In genomic region chr20:20181322-20181721, GRCh38 we compare ENCODE assay signal across 14 cellular contexts.
A peak's percentile ranks its signal among the peaks of the same experiment; 100 is the strongest.
DNase-seq lines count a peak whose midpoint lies in the region; ATAC-seq, FAIRE-seq and TF ChIP-seq lines count a peak whose summit lies in the region.
"Had no signal": no experiment of that assay in that cellular context is flagged by ENCODE, and none has a peak within 500 bp of the region (broad histone marks: within the 10 kb centered on the region; RNA-seq: fewer than 3 reads in every experiment).

No MANE protein-coding gene starts in this region.

- POLR2A ChIA-PET in CD8-positive, alpha-beta memory T cell (lab: Charles Lee): no interaction called here
- POLR2A ChIA-PET in HepG2 (lab: Yijun Ruan, JAX): no interaction called here

- in situ Hi-C loops in HepG2 (cut with HindIII; ENCODE audit: extremely low pct_ligation_motif_present, low pct_unique_long_range_greater_than_20kb): no loop called here
- in situ Hi-C loops in ACHN (cut with HindIII; ENCODE audit: low pct_ligation_motif_present, low pct_unique_long_range_greater_than_20kb, low sequenced_read_pairs): no loop called here

- no peak for TF ChIP-seq EP300 in HepG2 (IDR thresholded peaks at IDR 0.05; ENCODE audit: low read depth in 2 of 2, low read length in 2 of 2)
- TF ChIP-seq EP300 in HepG2 (CRISPR knock-in tag; IDR thresholded peaks at IDR 0.05; ENCODE audit: borderline replicate concordance): no peak

- no peak overlapping the region for H3K27ac ChIP-seq in CD8-positive, alpha-beta memory T cell (ENCODE audit: low read depth, low read length)
- H3K27ac ChIP-seq in GM23338 (ENCODE audit: low read depth): no peak overlapping the region
- no peak overlapping the region for H3K27ac ChIP-seq in HepG2 (ENCODE audit: extremely low read length, insufficient read depth, low read length)
- no peak overlapping the region for H3K27ac ChIP-seq in left ventricle myocardium inferior (replicated peaks)
- H3K27ac ChIP-seq: A549, GM23248 had no signal

- WGBS in HepG2 (ENCODE audit: low lambda C conversion rate): 19% methylated on average over 3 of the region's 3 CpGs

- intact Hi-C loops in HepG2 (cut with micrococcal nuclease; ENCODE audit: unreplicated experiment) (no loop called here), left ventricle myocardium inferior (cut with micrococcal nuclease) (no loop called here)

- CTCF ChIA-PET in CD8-positive, alpha-beta memory T cell (lab: Charles Lee): no interaction called here
- CTCF ChIA-PET in HepG2 (lab: Yijun Ruan, JAX; ENCODE audit: low intra/inter-chr PET ratio, low total read pairs): no interaction called here

- H3K79me2 ChIP-seq in GM23338 (replicated peaks; ENCODE audit: insufficient read depth) (no peaks in the 10 kb centered on the region), HepG2 (ENCODE audit: insufficient read depth, low read length) (no peaks in the 10 kb centered on the region)

- TF ChIP-seq POLR2A in HepG2 (IDR thresholded peaks at IDR 0.05; ENCODE audit: insufficient read depth in 1 of 2, low read depth in 2 of 2, low read length in 2 of 2): no peak

- peaks cover 5 to 23% of the 10 kb centered on the region in 2 donors for H3K27me3 Mint-ChIP-seq in CD8-positive, alpha-beta memory T cell
- peaks cover under 1% of the 10 kb centered on the region for H3K27me3 Mint-ChIP-seq in GM23338 (ENCODE audit: insufficient read depth, low read depth, poor library complexity)

- peak overlapping the region in 5 of 7 donors; percentile 49 to 79 (median 61) for H3K4me3 Mint-ChIP-seq in CD8-positive, alpha-beta memory T cell
- H3K4me3 Mint-ChIP-seq in GM23338: no peak overlapping the region
- H3K4me3 Mint-ChIP-seq: CD14-positive monocyte, IgD-negative memory B cell had no signal

- H3K4me1 ChIP-seq in CD8-positive, alpha-beta memory T cell (ENCODE audit: insufficient read depth, low read length): no peaks in the 10 kb centered on the region
- H3K4me1 ChIP-seq in GM23338 (ENCODE audit: insufficient read depth) (peaks cover 3% of the 10 kb centered on the region; the same call in 1 of the 2 replicates), HepG2 (ENCODE audit: insufficient read depth, low read length) (no peaks in the 10 kb centered on the region), left ventricle myocardium inferior (no peaks in the 10 kb centered on the region)
- H3K4me1 ChIP-seq: A549 had no signal

- no peaks in the 10 kb centered on the region for H4K20me1 ChIP-seq in GM23338 (replicated peaks; ENCODE audit: insufficient read depth)
- H4K20me1 ChIP-seq in HepG2 (ENCODE audit: insufficient read depth, low read length): no peaks in the 10 kb centered on the region

- H3F3A ChIP-seq in GM23338 (replicated peaks; ENCODE audit: low read depth): no peaks in the 10 kb centered on the region

- H3K4me1 Mint-ChIP-seq in CD8-positive, alpha-beta memory T cell: peaks cover 0 to 38% (median 25%) of the 10 kb centered on the region in 3 donors
- 0 out of 3 replicates have a peak, but pooled peaks cover 3% of the 10 kb centered on the region for H3K4me1 Mint-ChIP-seq in GM23338
- H3K4me1 Mint-ChIP-seq: IgD-negative memory B cell had no signal

- peaks cover 8% of the 10 kb centered on the region; the same call in 1 of the 2 replicates for H3K9me2 ChIP-seq in GM23338 (ENCODE audit: insufficient read depth)

- H2AFZ ChIP-seq in GM23338: 0 out of 2 replicates have a peak overlapping the region, but pooled peaks have one; percentile 23
- no peak overlapping the region for H2AFZ ChIP-seq in HepG2 (ENCODE audit: low read length)
- H2AFZ ChIP-seq: GM23248 had no signal

- peaks cover 0 to 17% (median 0%) of the 10 kb centered on the region in 3 donors for H3K36me3 Mint-ChIP-seq in CD8-positive, alpha-beta memory T cell
- no peaks in the 10 kb centered on the region for H3K36me3 Mint-ChIP-seq in GM23338 (ENCODE audit: low read depth)
- H3K36me3 Mint-ChIP-seq: CD14-positive monocyte, IgD-negative memory B cell had no signal

- TF ChIP-seq CTCF in GM23338 (conservative IDR thresholded peaks at IDR 0.05; ENCODE audit: low read depth in 2 of 2) (no peak), HepG2 (CRISPR knock-in tag; IDR thresholded peaks at IDR 0.05) (no peak), left ventricle myocardium inferior (IDR thresholded peaks at IDR 0.05; ENCODE audit: borderline replicate concordance) (no peak)

- H3K27me3 ChIP-seq in CD8-positive, alpha-beta memory T cell (ENCODE audit: insufficient read depth, low read length, poor library complexity, severe bottlenecking): no peaks in the 10 kb centered on the region
- H3K27me3 ChIP-seq in GM23338 (ENCODE audit: insufficient read depth) (no peaks in the 10 kb centered on the region), HepG2 (ENCODE audit: control insufficient read depth in 1 of 2, insufficient read depth in 2 of 2, low read length in 2 of 2) (no peaks in the 10 kb centered on the region), left ventricle myocardium inferior (ENCODE audit: low read depth) (no peaks in the 10 kb centered on the region)

- no peak overlapping the region for H3K4me3 ChIP-seq in CD8-positive, alpha-beta memory T cell (ENCODE audit: low read length)
- H3K4me3 ChIP-seq in GM23338: no peak overlapping the region
- H3K4me3 ChIP-seq in HepG2 (replicated peaks in 1 of 3; ENCODE audit: insufficient read depth in 1 of 3, low read depth in 2 of 3, low read length in 3 of 3): no peak overlapping the region
- no peak overlapping the region for H3K4me3 ChIP-seq in left ventricle myocardium inferior
- H3K4me3 ChIP-seq: A549, GM12878, GM23248 had no signal

- H3K9me3 Mint-ChIP-seq in CD8-positive, alpha-beta memory T cell: peaks cover 0 to 18% (median 7%) of the 10 kb centered on the region in 5 donors
- H3K9me3 Mint-ChIP-seq in GM23338: peaks cover 8% of the 10 kb centered on the region

- ATAC-seq in GM23338: no peak
- no peak for ATAC-seq in HepG2
- ATAC-seq in HG02642 (IDR thresholded peaks at IDR 0.05; ENCODE audit: poor library complexity, unreplicated experiment): no peak
- ATAC-seq: A549, GM12878 had no signal

- peak in 2 of 5 donors; percentile 24 to 43 for DNase-seq in CD8-positive, alpha-beta memory T cell
- DNase-seq in GM23338 (ENCODE audit: low spot score): no peak
- no peak for DNase-seq in HepG2 (ENCODE audit: low spot score)
- DNase-seq in stimulated activated CD8-positive, alpha-beta memory T cell treated with anti-CD3 and anti-CD28 coated beads, Interleukin-4, amount 100 ng/mL, for 1 hour (ENCODE audit: low read depth in 2 of 2, low spot score in 1 of 2): peak; percentile 0 to 21
- DNase-seq in ACHN: no peak
- DNase-seq in left ventricle myocardium inferior: no peak
- DNase-seq: DMS 273 treated with DMSO at 0.1 percent for 48 hours, GM23248, H7 had no signal

- no peaks in the 10 kb centered on the region for H3K9me3 ChIP-seq in CD8-positive, alpha-beta memory T cell (ENCODE audit: low read length)
- no peaks in the 10 kb centered on the region for H3K9me3 ChIP-seq in HepG2 (ENCODE audit: low read length)
- H3K9me3 ChIP-seq in left ventricle myocardium inferior (replicated peaks): peaks cover 11% of the 10 kb centered on the region
- H3K9me3 ChIP-seq: A549 had no signal

- H3K27ac Mint-ChIP-seq in CD8-positive, alpha-beta memory T cell: peak overlapping the region in 7 of 8 donors; percentile 34 to 95 (median 86)
- no peak overlapping the region for H3K27ac Mint-ChIP-seq in GM23338
- H3K27ac Mint-ChIP-seq: CD14-positive monocyte, IgD-negative memory B cell had no signal

- no peaks in the 10 kb centered on the region for H3K36me3 ChIP-seq in CD8-positive, alpha-beta memory T cell (ENCODE audit: insufficient read depth, low read length)
- H3K36me3 ChIP-seq in GM23338 (ENCODE audit: insufficient read depth): no peaks in the 10 kb centered on the region
- H3K36me3 ChIP-seq in HepG2 (replicated peaks in 1 of 2; ENCODE audit: control insufficient read depth in 1 of 2, insufficient read depth in 2 of 2, low read length in 2 of 2): no peaks in the 10 kb centered on the region
- H3K36me3 ChIP-seq in left ventricle myocardium inferior: no peaks in the 10 kb centered on the region

- no peak for TF ChIP-seq RAD21 in HepG2 (CRISPR knock-in tag; IDR thresholded peaks at IDR 0.05)

- FAIRE-seq in HepG2 (lab: Jason Lieb, UNC): peak; percentile 34
- FAIRE-seq: A549, GM12878 had no signal

- BruUV-seq in HepG2 (replicated peaks; lab: Mats Ljungman, UMichigan): no TSS peak

- no peak overlapping the region for H3K9ac ChIP-seq in HepG2 (ENCODE audit: insufficient read depth, low read depth, low read length)
- H3K9ac ChIP-seq: GM23248 had no signal

- H3K4me2 ChIP-seq in GM23338 (no peak overlapping the region), HepG2 (ENCODE audit: low read depth, low read length) (no peak overlapping the region)
- H3K4me2 ChIP-seq: A549 had no signal

TF ChIP-seq in GM23338, 12 proteins besides CTCF, POLR2A, EP300 and RAD21 (continues in another document):
- TF ChIP-seq JUNB (IDR thresholded peaks at IDR 0.05; ENCODE audit: unreplicated experiment) (no peak), NANOG (IDR thresholded peaks at IDR 0.05; ENCODE audit: borderline replicate concordance) (no peak)

TF ChIP-seq in HepG2, 621 proteins besides CTCF, POLR2A, EP300 and RAD21 (continues in another document):
- no peak for TF ChIP-seq HDAC1 (CRISPR knock-in tag; IDR thresholded peaks at IDR 0.05)
- TF ChIP-seq DR1 (CRISPR knock-in tag; IDR thresholded peaks at IDR 0.05): no peak
- no peak for TF ChIP-seq ZSCAN31 (CRISPR knock-in tag; IDR thresholded peaks at IDR 0.05; ENCODE audit: low read depth)
- no peak for TF ChIP-seq ELK4 (CRISPR knock-in tag; IDR thresholded peaks at IDR 0.05; ENCODE audit: borderline replicate concordance)
- TF ChIP-seq ZNF547 (CRISPR knock-in tag; IDR thresholded peaks at IDR 0.05): no peak
- no peak for TF ChIP-seq ARHGAP35 (CRISPR knock-in tag; IDR thresholded peaks at IDR 0.05; ENCODE audit: borderline replicate concordance)

Comparison
In these comparisons a context has a peak if more than half of its experiments do, and no peak if none do; other contexts are left out.
1. DNase-seq: peak in stimulated activated CD8-positive, alpha-beta memory T cell treated with anti-CD3 and anti-CD28 coated beads, Interleukin-4, amount 100 ng/mL, for 1 hour (2 of 2); none in GM23338 (single experiment), HepG2 (single experiment), ACHN (single experiment) and left ventricle myocardium inferior (single experiment).